21 cellular contexts compared by ENCODE assay signal in the genomic region with DNA sequence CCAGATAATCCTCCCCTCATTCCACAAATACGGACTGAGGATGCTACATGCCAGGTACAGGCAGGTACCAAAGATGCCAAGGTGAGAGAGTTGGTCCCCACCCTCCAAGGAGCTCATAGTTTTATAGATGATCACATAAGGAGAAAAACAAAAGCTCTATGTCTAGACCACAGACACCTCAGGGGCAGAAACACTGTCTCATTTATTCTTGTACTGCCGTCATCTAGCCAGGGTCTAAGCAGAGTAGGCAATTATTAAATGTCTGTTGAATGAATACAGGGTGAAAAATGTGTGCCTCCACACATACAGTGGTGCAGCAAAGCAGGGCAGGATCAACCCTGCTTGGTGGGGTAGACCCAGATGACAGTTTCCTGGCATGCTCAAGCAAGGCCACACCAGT.
"Had no signal": no experiment of that assay in that cellular context is flagged by ENCODE, and none has a peak within 500 bp of the region (broad histone marks: within the 10 kb centered on the region; RNA-seq: fewer than 3 reads in every experiment).

No MANE protein-coding gene starts in this region.

- H3K27ac Mint-ChIP-seq: IgD-negative memory B cell had no signal

- H3K36me3 Mint-ChIP-seq: IgD-negative memory B cell had no signal

- DNase-seq: KBM-7, MV-4-11, NCI-H1048, NCI-H1105, NCI-H1417, NCI-H146, NCI-H1694 treated with DMSO at 0.1 percent for 48 hours, NCI-H1930, NCI-H2081, NCI-H2107, NCI-H2227 treated with DMSO at 0.1 percent for 48 hours, NCI-H69, NCI-H774, Right ventricle myocardium superior, RPMI8226, SIG-M5, SK-N-SH, SW 1271 had no signal

- H3K27ac ChIP-seq: SJSA1 had no signal

- ATAC-seq: HepG2 had no signal

- H3K27me3 ChIP-seq: SJSA1 had no signal

- H3K4me3 Mint-ChIP-seq: IgD-negative memory B cell had no signal
